ENCODE assay signal across 16 cellular contexts in the genomic region with DNA sequence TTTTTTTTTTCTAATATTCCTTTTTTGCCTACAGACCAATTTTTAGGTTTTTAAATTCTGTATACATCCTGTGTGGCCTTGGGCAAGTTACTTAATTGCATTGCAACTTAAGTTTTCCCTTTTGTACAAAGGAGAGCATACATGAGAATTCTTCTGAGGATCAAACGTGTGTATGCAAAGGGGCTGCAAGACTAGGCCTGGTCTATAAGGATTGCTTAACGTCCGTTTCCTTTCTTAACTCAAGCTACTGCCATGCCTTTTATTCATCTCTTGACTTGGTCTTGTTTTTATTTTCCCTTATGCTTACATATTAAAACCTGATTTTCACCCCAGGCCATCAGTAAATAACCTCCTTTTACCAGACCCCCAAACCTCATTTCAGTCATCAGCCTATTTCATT.
"Had no signal": no experiment of that assay in that cellular context is flagged by ENCODE, and none has a peak within 500 bp of the region (broad histone marks: within the 10 kb centered on the region; RNA-seq: fewer than 3 reads in every experiment).

No MANE protein-coding gene starts in this region.

- ATAC-seq: esophagus mucosa, left ventricle myocardium superior, psoas muscle, right cardiac atrium had no signal

- H3K9me3 Mint-ChIP-seq: activated CD4-positive, alpha-beta T cell treated with anti-CD3 and anti-CD28 coated beads, Interleukin-2, amount 10 ng/mL, durations not matched to agents 24 days and 14 days; activated naive CD4-positive, alpha-beta T cell treated with anti-CD3 and anti-CD28 coated beads, Interleukin-2, amount 50 U/mL, for 24 hours; stimulated activated naive CD8-positive, alpha-beta T cell treated with anti-CD3 and anti-CD28 coated beads, Interleukin-15, Interleukin-2, amounts not matched to agents 100 ng/mL and 50 ng/mL, for 24 hours had no signal

- H3K27ac Mint-ChIP-seq: activated CD4-positive, alpha-beta T cell treated with anti-CD3 and anti-CD28 coated beads, Interleukin-2, amount 10 ng/mL, durations not matched to agents 24 days and 14 days; activated naive CD4-positive, alpha-beta T cell treated with anti-CD3 and anti-CD28 coated beads, Interleukin-2, amount 50 U/mL, for 24 hours; nephron progenitor cell; stimulated activated naive CD8-positive, alpha-beta T cell treated with anti-CD3 and anti-CD28 coated beads, Interleukin-15, Interleukin-2, amounts not matched to agents 100 ng/mL and 50 ng/mL, for 24 hours had no signal

- H3K4me3 Mint-ChIP-seq: activated CD4-positive, alpha-beta T cell treated with anti-CD3 and anti-CD28 coated beads, Interleukin-2, amount 10 ng/mL, durations not matched to agents 24 days and 14 days; activated naive CD4-positive, alpha-beta T cell treated with anti-CD3 and anti-CD28 coated beads, Interleukin-2, amount 50 U/mL, for 24 hours; nephron progenitor cell; stimulated activated naive CD8-positive, alpha-beta T cell treated with anti-CD3 and anti-CD28 coated beads, Interleukin-15, Interleukin-2, amounts not matched to agents 100 ng/mL and 50 ng/mL, for 24 hours had no signal

- DNase-seq: activated CD4-positive, alpha-beta T cell treated with anti-CD3 and anti-CD28 coated beads, Interleukin-2, amount 10 ng/mL, durations not matched to agents 24 days and 14 days; activated CD8-positive, alpha-beta memory T cell treated with anti-CD3 and anti-CD28 coated beads for 24 hours; activated CD8-positive, alpha-beta memory T cell treated with anti-CD3 and anti-CD28 coated beads, Interleukin-2, amount 50 U/mL, for 48 hours; activated gamma-delta T cell; activated T-cell treated with anti-CD3 and anti-CD28 coated beads, Interleukin-2, amount 50 U/mL, for 48 hours; cortex of kidney; left ventricle myocardium superior; nephron progenitor cell; occipital lobe; psoas muscle; right cardiac atrium; stimulated activated CD4-positive, alpha-beta T cell treated with anti-CD3 and anti-CD28 coated beads, Interleukin-2, amount 100 ng/mL, for 24 hours; uterus had no signal

- H3K27me3 Mint-ChIP-seq: activated CD4-positive, alpha-beta T cell treated with anti-CD3 and anti-CD28 coated beads, Interleukin-2, amount 10 ng/mL, durations not matched to agents 24 days and 14 days; activated naive CD4-positive, alpha-beta T cell treated with anti-CD3 and anti-CD28 coated beads, Interleukin-2, amount 50 U/mL, for 24 hours; stimulated activated naive CD8-positive, alpha-beta T cell treated with anti-CD3 and anti-CD28 coated beads, Interleukin-15, Interleukin-2, amounts not matched to agents 100 ng/mL and 50 ng/mL, for 24 hours had no signal
